ENCODE assay signal across 10 cellular contexts in the genomic region with DNA sequence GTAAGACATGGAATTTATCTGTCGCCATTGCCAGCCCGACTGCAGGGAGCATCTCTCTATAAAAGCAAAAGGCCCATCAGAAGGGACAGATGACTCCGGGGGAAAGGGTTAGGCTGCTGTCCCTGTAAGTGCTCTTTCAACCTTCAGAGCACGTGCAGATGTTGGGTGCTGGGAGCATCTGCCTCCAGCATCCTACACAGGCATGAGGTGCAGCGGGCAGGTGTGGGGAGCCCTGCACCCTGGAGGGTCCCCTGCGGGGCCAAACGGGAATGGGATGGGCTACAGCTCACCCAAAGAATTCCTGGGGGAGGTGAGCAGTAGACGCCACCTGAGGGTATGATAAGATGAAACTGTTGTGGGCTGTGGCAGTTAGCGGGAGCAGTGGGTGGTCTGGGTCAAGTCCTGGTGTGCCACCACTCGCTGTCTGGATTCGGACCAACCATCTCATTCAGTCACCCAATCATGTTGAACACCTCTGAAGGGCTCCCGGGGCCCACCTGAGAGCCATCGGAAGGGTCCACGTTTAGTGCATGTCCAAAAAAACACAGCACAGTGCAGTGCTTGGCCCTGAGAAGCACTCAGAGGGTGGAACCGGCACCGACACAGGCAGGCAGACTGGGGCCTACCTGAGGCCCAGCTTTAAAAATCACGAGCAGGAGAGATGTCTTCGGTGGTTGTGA. TPM values are rescaled to one million over a fixed set of nuclear protein-coding genes. Genes with fewer than 3 reads are reported as not detected.
DNase-seq lines count a peak whose midpoint lies in the region; ATAC-seq and TF ChIP-seq lines count a peak whose summit lies in the region.
"Had no signal": no experiment of that assay in that cellular context is flagged by ENCODE, and none has a peak within 500 bp of the region (broad histone marks: within the 10 kb centered on the region; RNA-seq: fewer than 3 reads in every experiment).

No MANE protein-coding gene starts in this region.

- DNase-seq in SK-N-SH (no peak), spleen (peak; percentile 63), SHP77 (lab: John Stamatoyannopoulos, UW) (no peak)
- DNase-seq in activated effector memory CD4-positive, alpha-beta T cell treated with Interleukin-2 at 50 U/mL for 16 hours: no peak
- DNase-seq: activated naive CD4-positive, alpha-beta T cell treated with anti-CD3 and anti-CD28 coated beads, Interleukin-2, amount 10 ng/mL, durations not matched to agents 7 days and 5 days; midbrain; stimulated activated CD4-positive, alpha-beta T cell treated with anti-CD3 and anti-CD28 coated beads, Interleukin-4, amount 100 ng/mL, for 1 hour had no signal

- H3K27me3 Mint-ChIP-seq in dendritic cell treated with granulocyte-macrophage colony-stimulating factor and Interleukin-4, amounts not matched to agents 40 ng/mL and 50 ng/mL, for 4 days: no peaks in the 10 kb centered on the region
- H3K27me3 Mint-ChIP-seq: activated naive CD4-positive, alpha-beta T cell treated with anti-CD3 and anti-CD28 coated beads, Interleukin-2, amount 10 ng/mL, durations not matched to agents 7 days and 5 days had no signal

- TF ChIP-seq RAD21 in SK-N-SH (IDR thresholded peaks at IDR 0.05; ENCODE audit: low read length): no peak

- H3K27ac Mint-ChIP-seq in dendritic cell treated with granulocyte-macrophage colony-stimulating factor and Interleukin-4, amounts not matched to agents 40 ng/mL and 50 ng/mL, for 4 days: peak overlapping the region; percentile 7

- ATAC-seq in SK-N-SH treated with all-trans-retinoic acid at 6 μM for 48 hours: no peak

- H3K79me2 ChIP-seq in SK-N-SH (ENCODE audit: insufficient read depth): peaks cover 87% of the 10 kb centered on the region

- H3K9me3 ChIP-seq in SK-N-SH (no peaks in the 10 kb centered on the region), spleen (no peaks in the 10 kb centered on the region)

- H3K4me3 Mint-ChIP-seq in dendritic cell treated with granulocyte-macrophage colony-stimulating factor and Interleukin-4, amounts not matched to agents 40 ng/mL and 50 ng/mL, for 4 days: peak overlapping the region; percentile 50
- H3K4me3 Mint-ChIP-seq: activated naive CD4-positive, alpha-beta T cell treated with anti-CD3 and anti-CD28 coated beads, Interleukin-2, amount 10 ng/mL, durations not matched to agents 7 days and 5 days had no signal

- no peak overlapping the region for H3K4me3 ChIP-seq in SK-N-SH (ENCODE audit: low read depth in 2 of 2, low read length in 1 of 2)
- peak overlapping the region in 3 of 8 donors; percentile 10 to 97 (median 10) for H3K4me3 ChIP-seq in spleen

- peaks cover 98% of the 10 kb centered on the region for H3K36me3 Mint-ChIP-seq in dendritic cell treated with granulocyte-macrophage colony-stimulating factor and Interleukin-4, amounts not matched to agents 40 ng/mL and 50 ng/mL, for 4 days (ENCODE audit: low read depth)

- no peaks in the 10 kb centered on the region for H3K9me2 ChIP-seq in SK-N-SH

- no peak overlapping the region for H2AFZ ChIP-seq in SK-N-SH (ENCODE audit: low read depth)

- POLR2A ChIA-PET in SK-N-SH (lab: Yijun Ruan, JAX): no interaction called here

- H3K36me3 ChIP-seq in SK-N-SH (replicated peaks in 1 of 2; ENCODE audit: control insufficient read depth in 1 of 2, insufficient read depth in 2 of 2, low read length in 1 of 2): peaks cover 19 to 49% of the 10 kb centered on the region in 2 experiments
- peaks cover 8 to 78% (median 41%) of the 10 kb centered on the region in 6 donors for H3K36me3 ChIP-seq in spleen

- H3K27me3 ChIP-seq in SK-N-SH (ENCODE audit: insufficient read depth): no peaks in the 10 kb centered on the region
- no peaks in the 10 kb centered on the region for H3K27me3 ChIP-seq in spleen (replicated peaks in 1 of 7)

- no peak overlapping the region for H3K9ac ChIP-seq in SK-N-SH

- peaks cover 83% of the 10 kb centered on the region for H3K4me1 Mint-ChIP-seq in dendritic cell treated with granulocyte-macrophage colony-stimulating factor and Interleukin-4, amounts not matched to agents 40 ng/mL and 50 ng/mL, for 4 days (ENCODE audit: low read depth)

- 96% methylated on average over 13 of the region's 18 CpGs for WGBS in SK-N-SH (ENCODE audit: low lambda C conversion rate)
- WGBS in spleen, 5 donors: 81 to 93% (median 90%) methylated on average over 12 to 18 of the region's 18 CpGs

- peak overlapping the region; percentile 63 for H3K4me2 ChIP-seq in SK-N-SH

- no peak overlapping the region for H3K27ac ChIP-seq in SK-N-SH (ENCODE audit: low read depth in 2 of 2, low read length in 1 of 2)
- H3K27ac ChIP-seq in spleen: peak overlapping the region in 4 of 8 donors; percentile 19 to 56 (median 36)
- H3K27ac ChIP-seq: 22Rv1 had no signal

- TF ChIP-seq CTCF in SK-N-SH (IDR thresholded peaks at IDR 0.05) (no peak), spleen (IDR thresholded peaks at IDR 0.05 in 8 of 11, conservative IDR thresholded peaks at IDR 0.05 in 3 of 11) (no peak)

- peaks cover 15 to 41% of the 10 kb centered on the region in 2 experiments; a peak in 1 of 4 replicates for H3K4me1 ChIP-seq in SK-N-SH (ENCODE audit: control insufficient read depth in 1 of 2, insufficient read depth in 2 of 2, low read depth in 1 of 2, low read length in 1 of 2)
- H3K4me1 ChIP-seq in spleen: peaks cover 54 to 93% (median 77%) of the 10 kb centered on the region in 6 donors

- H3F3A ChIP-seq in SK-N-SH (replicated peaks; ENCODE audit: insufficient read depth): no peaks in the 10 kb centered on the region

- no peak for TF ChIP-seq POLR2A in spleen (IDR thresholded peaks at IDR 0.05)

- intact Hi-C loops in dendritic cell treated with granulocyte-macrophage colony-stimulating factor and Interleukin-4, amounts not matched to agents 40 ng/mL and 50 ng/mL, for 4 days (cut with micrococcal nuclease): no loop called here
- intact Hi-C loops in spleen (cut with DNase I; ENCODE audit: low total_unique reads): no loop called here

- peaks cover 6% of the 10 kb centered on the region for H3K9me3 Mint-ChIP-seq in dendritic cell treated with granulocyte-macrophage colony-stimulating factor and Interleukin-4, amounts not matched to agents 40 ng/mL and 50 ng/mL, for 4 days
- H3K9me3 Mint-ChIP-seq: activated naive CD4-positive, alpha-beta T cell treated with anti-CD3 and anti-CD28 coated beads, Interleukin-2, amount 10 ng/mL, durations not matched to agents 7 days and 5 days had no signal

- CTCF ChIA-PET in SK-N-SH (lab: Yijun Ruan, JAX): no interaction called here

- TF ChIP-seq EP300 in SK-N-SH (IDR thresholded peaks at IDR 0.05; ENCODE audit: borderline replicate concordance in 1 of 2, low read depth in 1 of 2, low read length in 1 of 2): no peak

- peaks cover 37% of the 10 kb centered on the region for H4K20me1 ChIP-seq in SK-N-SH (ENCODE audit: insufficient read depth)

TF ChIP-seq in SK-N-SH, 30 proteins besides CTCF, POLR2A, EP300 and RAD21 (continues in another document):
- no peak for TF ChIP-seq JUND (IDR thresholded peaks at IDR 0.05)
- TF ChIP-seq, protein P1, sequence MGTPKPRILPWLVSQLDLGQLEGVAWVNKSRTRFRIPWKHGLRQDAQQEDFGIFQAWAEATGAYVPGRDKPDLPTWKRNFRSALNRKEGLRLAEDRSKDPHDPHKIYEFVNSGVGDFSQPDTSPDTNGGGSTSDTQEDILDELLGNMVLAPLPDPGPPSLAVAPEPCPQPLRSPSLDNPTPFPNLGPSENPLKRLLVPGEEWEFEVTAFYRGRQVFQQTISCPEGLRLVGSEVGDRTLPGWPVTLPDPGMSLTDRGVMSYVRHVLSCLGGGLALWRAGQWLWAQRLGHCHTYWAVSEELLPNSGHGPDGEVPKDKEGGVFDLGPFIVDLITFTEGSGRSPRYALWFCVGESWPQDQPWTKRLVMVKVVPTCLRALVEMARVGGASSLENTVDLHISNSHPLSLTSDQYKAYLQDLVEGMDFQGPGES (IDR thresholded peaks at IDR 0.05; ENCODE audit: low read depth, low read length): no peak
- no peak for TF ChIP-seq EZH2phosphoT487 (IDR thresholded peaks at IDR 0.05; ENCODE audit: borderline replicate concordance, low read depth)

TF ChIP-seq in SK-N-SH treated with all-trans-retinoic acid at 6 μM for 48 hours, 23 proteins besides CTCF, POLR2A, EP300 and RAD21 (continues in another document):
- no peak for TF ChIP-seq ZNF8 (CRISPR knock-in tag; IDR thresholded peaks at IDR 0.05)

RNA-seq across cellular contexts. Expression of gene SMCR8, which starts 3.8 kb away (rescaled TPM):
- polyA plus RNA-seq in SK-N-SH (2012; rRNA removed) (5.6 and 6.2 TPM in 2 replicates), spleen (1 to 10 TPM; 3.9 to 9.2 (median 4.0) TPM)
- 3.6 and 4.7 TPM in 2 replicates for polyA plus RNA-seq in SK-N-SH (2012; cell fraction: cytosol; rRNA removed)
- polyA plus RNA-seq in SK-N-SH (2012; cell fraction: nucleus; rRNA removed): 8.2 and 10.4 TPM in 2 replicates
- total RNA-seq in spleen: 10 to 100 TPM; 25.8 to 38.0 (median 32.3) TPM

RNA-seq across cellular contexts. Expression of gene TOP3A, which starts 4.1 kb away (rescaled TPM):
- polyA plus RNA-seq in SK-N-SH (2012; rRNA removed) (14.4 and 14.7 TPM in 2 replicates), spleen (10 to 100 TPM in 2 of 3 donors, 1 to 10 TPM in 1; 9.8 to 18.5 (median 12.7) TPM)
- 10.9 and 11.6 TPM in 2 replicates for polyA plus RNA-seq in SK-N-SH (2012; cell fraction: cytosol; rRNA removed)
- polyA plus RNA-seq in SK-N-SH (2012; cell fraction: nucleus; rRNA removed): 35.2 and 36.3 TPM in 2 replicates
- total RNA-seq in spleen: 10 to 100 TPM; 42.0 to 60.1 (median 48.2) TPM

RNA-seq across cellular contexts. Expression of gene SHMT1, which starts 44.4 kb away (rescaled TPM):
- 10.0 and 17.0 TPM in 2 replicates for polyA plus RNA-seq in SK-N-SH (2012; rRNA removed)
- 8.1 and 10.0 TPM in 2 replicates for polyA plus RNA-seq in SK-N-SH (2012; cell fraction: cytosol; rRNA removed)
- 16.8 and 19.2 TPM in 2 replicates for polyA plus RNA-seq in SK-N-SH (2012; cell fraction: nucleus; rRNA removed)
- total RNA-seq in spleen: 10 to 100 TPM; 28.4 to 68.7 (median 47.8) TPM
- 10 to 100 TPM in 2 of 3 donors, 1 to 10 TPM in 1; 9.1 to 26.2 (median 18.1) TPM for polyA plus RNA-seq in spleen

RNA-seq across cellular contexts. Expression of gene MIEF2, which starts 58.4 kb away (rescaled TPM):
- polyA plus RNA-seq in SK-N-SH (2012; rRNA removed): 12.7 and 16.8 TPM in 2 replicates
- 4.5 and 8.3 TPM in 2 replicates for polyA plus RNA-seq in SK-N-SH (2012; cell fraction: cytosol; rRNA removed)
- polyA plus RNA-seq in SK-N-SH (2012; cell fraction: nucleus; rRNA removed): 34.8 and 53.1 TPM in 2 replicates
- total RNA-seq in spleen: 10 to 100 TPM in 6 of 7 donors, 1 to 10 TPM in 1; 8.5 to 24.8 (median 13.5) TPM
- 1 to 10 TPM; 4.6 to 7.5 (median 4.8) TPM for polyA plus RNA-seq in spleen

RNA-seq across cellular contexts. Expression of gene EVPLL, which starts 58.7 kb away (rescaled TPM):
- polyA plus RNA-seq in SK-N-SH (2012; rRNA removed): not detected in 2 replicates
- not detected in 2 replicates for polyA plus RNA-seq in SK-N-SH (2012; cell fraction: cytosol; rRNA removed)
- not detected in 2 replicates for polyA plus RNA-seq in SK-N-SH (2012; cell fraction: nucleus; rRNA removed)
- total RNA-seq in spleen: not detected
- not detected for polyA plus RNA-seq in spleen
